In the genomic region with DNA sequence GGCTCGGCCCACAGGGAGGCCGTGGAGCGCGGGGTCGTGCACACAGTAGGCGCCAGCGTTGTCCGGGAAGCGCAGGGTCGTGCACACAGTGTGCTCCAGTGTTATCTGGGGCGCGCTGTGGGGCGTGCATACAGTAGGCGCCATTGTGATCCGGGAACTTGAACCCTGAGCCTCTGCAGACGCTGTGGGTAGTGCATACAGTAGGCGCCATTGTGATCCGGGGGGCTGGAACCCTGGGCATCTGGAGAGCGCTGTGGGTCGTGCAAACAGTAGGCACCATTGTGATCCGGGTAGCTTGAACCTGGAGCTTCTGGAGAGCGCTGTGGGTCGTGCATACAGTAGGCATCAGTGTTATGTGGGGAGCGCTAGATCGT, we compare ENCODE assay signal across 1 cellular context.
A peak's percentile ranks its signal among the peaks of the same experiment; 100 is the strongest.
TF ChIP-seq lines count a peak whose summit lies in the region.

No MANE protein-coding gene starts in this region.

TF ChIP-seq in HepG2, 621 proteins besides CTCF, POLR2A, EP300 and RAD21 (continued from another document):
- TF ChIP-seq NR2C2 (CRISPR knock-in tag; IDR thresholded peaks at IDR 0.05; ENCODE audit: borderline replicate concordance) (0 out of 2 replicates have a peak, but pooled peaks have one; percentile 8), ZBTB7B (CRISPR knock-in tag; IDR thresholded peaks at IDR 0.05) (no peak), PHF8 (CRISPR knock-in tag; IDR thresholded peaks at IDR 0.05) (no peak; the same call in 1 of the 2 replicates), ZSCAN21 (CRISPR knock-in tag; IDR thresholded peaks at IDR 0.05; ENCODE audit: borderline replicate concordance) (0 out of 2 replicates have a peak, but pooled peaks have one; percentile 3), ZNF501 (CRISPR knock-in tag; IDR thresholded peaks at IDR 0.05) (peak; percentile 64; the same call in 1 of the 2 replicates), SNAI1 (CRISPR knock-in tag; IDR thresholded peaks at IDR 0.05; ENCODE audit: borderline replicate concordance) (no peak), SMC3 (IDR thresholded peaks at IDR 0.05; ENCODE audit: low read length) (no peak), RBFOX2 (IDR thresholded peaks at IDR 0.05; ENCODE audit: low read depth, low read length) (peak; percentile 8; the same call in 1 of the 2 replicates), ZNF329 (CRISPR knock-in tag; IDR thresholded peaks at IDR 0.05; ENCODE audit: low read depth) (0 out of 2 replicates have a peak, but pooled peaks have one; percentile 30), ZNF562 (CRISPR knock-in tag; IDR thresholded peaks at IDR 0.05; ENCODE audit: borderline replicate concordance) (no peak), ZNF589 (CRISPR knock-in tag; conservative IDR thresholded peaks at IDR 0.05) (no peak), ZKSCAN8 (CRISPR knock-in tag; IDR thresholded peaks at IDR 0.05; ENCODE audit: borderline replicate concordance) (peak; percentile 100), ZNF343 (CRISPR knock-in tag; IDR thresholded peaks at IDR 0.05) (0 out of 2 replicates have a peak, but pooled peaks have one; percentile 6), ZMYM2 (CRISPR knock-in tag; IDR thresholded peaks at IDR 0.05) (0 out of 2 replicates have a peak, but pooled peaks have one; percentile 34)
- TF ChIP-seq, protein P1, sequence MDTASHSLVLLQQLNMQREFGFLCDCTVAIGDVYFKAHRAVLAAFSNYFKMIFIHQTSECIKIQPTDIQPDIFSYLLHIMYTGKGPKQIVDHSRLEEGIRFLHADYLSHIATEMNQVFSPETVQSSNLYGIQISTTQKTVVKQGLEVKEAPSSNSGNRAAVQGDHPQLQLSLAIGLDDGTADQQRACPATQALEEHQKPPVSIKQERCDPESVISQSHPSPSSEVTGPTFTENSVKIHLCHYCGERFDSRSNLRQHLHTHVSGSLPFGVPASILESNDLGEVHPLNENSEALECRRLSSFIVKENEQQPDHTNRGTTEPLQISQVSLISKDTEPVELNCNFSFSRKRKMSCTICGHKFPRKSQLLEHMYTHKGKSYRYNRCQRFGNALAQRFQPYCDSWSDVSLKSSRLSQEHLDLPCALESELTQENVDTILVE (CRISPR knock-in tag; IDR thresholded peaks at IDR 0.05): 0 out of 2 replicates have a peak, but pooled peaks have one; percentile 6
- TF ChIP-seq, protein P2, sequence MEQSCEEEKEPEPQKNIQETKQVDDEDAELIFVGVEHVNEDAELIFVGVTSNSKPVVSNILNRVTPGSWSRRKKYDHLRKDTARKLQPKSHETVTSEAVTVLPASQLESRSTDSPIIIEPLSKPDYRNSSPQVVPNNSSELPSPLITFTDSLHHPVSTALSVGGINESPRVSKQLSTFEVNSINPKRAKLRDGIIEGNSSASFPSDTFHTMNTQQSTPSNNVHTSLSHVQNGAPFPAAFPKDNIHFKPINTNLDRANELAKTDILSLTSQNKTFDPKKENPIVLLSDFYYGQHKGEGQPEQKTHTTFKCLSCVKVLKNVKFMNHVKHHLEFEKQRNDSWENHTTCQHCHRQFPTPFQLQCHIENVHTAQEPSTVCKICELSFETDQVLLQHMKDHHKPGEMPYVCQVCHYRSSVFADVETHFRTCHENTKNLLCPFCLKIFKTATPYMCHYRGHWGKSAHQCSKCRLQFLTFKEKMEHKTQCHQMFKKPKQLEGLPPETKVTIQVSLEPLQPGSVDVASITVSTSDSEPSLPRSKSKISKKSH (CRISPR knock-in tag; IDR thresholded peaks at IDR 0.05; ENCODE audit: borderline replicate concordance): peak; percentile 53; the same call in 1 of the 2 replicates
- TF ChIP-seq, protein P3, sequence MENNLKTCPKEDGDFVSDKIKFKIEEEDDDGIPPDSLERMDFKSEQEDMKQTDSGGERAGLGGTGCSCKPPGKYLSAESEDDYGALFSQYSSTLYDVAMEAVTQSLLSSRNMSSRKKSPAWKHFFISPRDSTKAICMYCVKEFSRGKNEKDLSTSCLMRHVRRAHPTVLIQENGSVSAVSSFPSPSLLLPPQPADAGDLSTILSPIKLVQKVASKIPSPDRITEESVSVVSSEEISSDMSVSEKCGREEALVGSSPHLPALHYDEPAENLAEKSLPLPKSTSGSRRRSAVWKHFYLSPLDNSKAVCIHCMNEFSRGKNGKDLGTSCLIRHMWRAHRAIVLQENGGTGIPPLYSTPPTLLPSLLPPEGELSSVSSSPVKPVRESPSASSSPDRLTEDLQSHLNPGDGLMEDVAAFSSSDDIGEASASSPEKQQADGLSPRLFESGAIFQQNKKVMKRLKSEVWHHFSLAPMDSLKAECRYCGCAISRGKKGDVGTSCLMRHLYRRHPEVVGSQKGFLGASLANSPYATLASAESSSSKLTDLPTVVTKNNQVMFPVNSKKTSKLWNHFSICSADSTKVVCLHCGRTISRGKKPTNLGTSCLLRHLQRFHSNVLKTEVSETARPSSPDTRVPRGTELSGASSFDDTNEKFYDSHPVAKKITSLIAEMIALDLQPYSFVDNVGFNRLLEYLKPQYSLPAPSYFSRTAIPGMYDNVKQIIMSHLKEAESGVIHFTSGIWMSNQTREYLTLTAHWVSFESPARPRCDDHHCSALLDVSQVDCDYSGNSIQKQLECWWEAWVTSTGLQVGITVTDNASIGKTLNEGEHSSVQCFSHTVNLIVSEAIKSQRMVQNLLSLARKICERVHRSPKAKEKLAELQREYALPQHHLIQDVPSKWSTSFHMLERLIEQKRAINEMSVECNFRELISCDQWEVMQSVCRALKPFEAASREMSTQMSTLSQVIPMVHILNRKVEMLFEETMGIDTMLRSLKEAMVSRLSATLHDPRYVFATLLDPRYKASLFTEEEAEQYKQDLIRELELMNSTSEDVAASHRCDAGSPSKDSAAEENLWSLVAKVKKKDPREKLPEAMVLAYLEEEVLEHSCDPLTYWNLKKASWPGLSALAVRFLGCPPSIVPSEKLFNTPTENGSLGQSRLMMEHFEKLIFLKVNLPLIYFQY (CRISPR knock-in tag; IDR thresholded peaks at IDR 0.05; ENCODE audit: borderline replicate concordance): no peak
- TF ChIP-seq, protein P4, sequence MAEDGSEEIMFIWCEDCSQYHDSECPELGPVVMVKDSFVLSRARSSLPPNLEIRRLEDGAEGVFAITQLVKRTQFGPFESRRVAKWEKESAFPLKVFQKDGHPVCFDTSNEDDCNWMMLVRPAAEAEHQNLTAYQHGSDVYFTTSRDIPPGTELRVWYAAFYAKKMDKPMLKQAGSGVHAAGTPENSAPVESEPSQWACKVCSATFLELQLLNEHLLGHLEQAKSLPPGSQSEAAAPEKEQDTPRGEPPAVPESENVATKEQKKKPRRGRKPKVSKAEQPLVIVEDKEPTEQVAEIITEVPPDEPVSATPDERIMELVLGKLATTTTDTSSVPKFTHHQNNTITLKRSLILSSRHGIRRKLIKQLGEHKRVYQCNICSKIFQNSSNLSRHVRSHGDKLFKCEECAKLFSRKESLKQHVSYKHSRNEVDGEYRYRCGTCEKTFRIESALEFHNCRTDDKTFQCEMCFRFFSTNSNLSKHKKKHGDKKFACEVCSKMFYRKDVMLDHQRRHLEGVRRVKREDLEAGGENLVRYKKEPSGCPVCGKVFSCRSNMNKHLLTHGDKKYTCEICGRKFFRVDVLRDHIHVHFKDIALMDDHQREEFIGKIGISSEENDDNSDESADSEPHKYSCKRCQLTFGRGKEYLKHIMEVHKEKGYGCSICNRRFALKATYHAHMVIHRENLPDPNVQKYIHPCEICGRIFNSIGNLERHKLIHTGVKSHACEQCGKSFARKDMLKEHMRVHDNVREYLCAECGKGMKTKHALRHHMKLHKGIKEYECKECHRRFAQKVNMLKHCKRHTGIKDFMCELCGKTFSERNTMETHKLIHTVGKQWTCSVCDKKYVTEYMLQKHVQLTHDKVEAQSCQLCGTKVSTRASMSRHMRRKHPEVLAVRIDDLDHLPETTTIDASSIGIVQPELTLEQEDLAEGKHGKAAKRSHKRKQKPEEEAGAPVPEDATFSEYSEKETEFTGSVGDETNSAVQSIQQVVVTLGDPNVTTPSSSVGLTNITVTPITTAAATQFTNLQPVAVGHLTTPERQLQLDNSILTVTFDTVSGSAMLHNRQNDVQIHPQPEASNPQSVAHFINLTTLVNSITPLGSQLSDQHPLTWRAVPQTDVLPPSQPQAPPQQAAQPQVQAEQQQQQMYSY (CRISPR knock-in tag; IDR thresholded peaks at IDR 0.05): no peak
- TF ChIP-seq, protein P5, sequence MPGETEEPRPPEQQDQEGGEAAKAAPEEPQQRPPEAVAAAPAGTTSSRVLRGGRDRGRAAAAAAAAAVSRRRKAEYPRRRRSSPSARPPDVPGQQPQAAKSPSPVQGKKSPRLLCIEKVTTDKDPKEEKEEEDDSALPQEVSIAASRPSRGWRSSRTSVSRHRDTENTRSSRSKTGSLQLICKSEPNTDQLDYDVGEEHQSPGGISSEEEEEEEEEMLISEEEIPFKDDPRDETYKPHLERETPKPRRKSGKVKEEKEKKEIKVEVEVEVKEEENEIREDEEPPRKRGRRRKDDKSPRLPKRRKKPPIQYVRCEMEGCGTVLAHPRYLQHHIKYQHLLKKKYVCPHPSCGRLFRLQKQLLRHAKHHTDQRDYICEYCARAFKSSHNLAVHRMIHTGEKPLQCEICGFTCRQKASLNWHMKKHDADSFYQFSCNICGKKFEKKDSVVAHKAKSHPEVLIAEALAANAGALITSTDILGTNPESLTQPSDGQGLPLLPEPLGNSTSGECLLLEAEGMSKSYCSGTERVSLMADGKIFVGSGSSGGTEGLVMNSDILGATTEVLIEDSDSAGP (CRISPR knock-in tag; IDR thresholded peaks at IDR 0.05; ENCODE audit: borderline replicate concordance): peak; percentile 52; the same call in 1 of the 2 replicates
TF ChIP-seq in HepG2: peak in this region for 29.
